22 cellular contexts compared by ENCODE assay signal in genomic region chr5:179427676-179428056, GRCh38.
"Had no signal": no experiment of that assay in that cellular context is flagged by ENCODE, and none has a peak within 500 bp of the region (broad histone marks: within the 10 kb centered on the region; RNA-seq: fewer than 3 reads in every experiment).

No MANE protein-coding gene starts in this region.

- H3K27me3 ChIP-seq: hepatocyte, neutrophil, right atrium auricular region, thyroid gland, uterus had no signal

- H3K9me3 ChIP-seq: neutrophil, right atrium auricular region, suprapubic skin, thyroid gland, uterus had no signal

- FAIRE-seq: endothelial cell of umbilical vein, islet of Langerhans had no signal

- DNase-seq: effector CD4-positive, alpha-beta T cell; endodermal cell; erythroblast; foreskin melanocyte; mesenchymal stem cell; midbrain; stimulated activated CD4-positive, alpha-beta T cell treated with anti-CD3 and anti-CD28 coated beads, Interleukin-4, amount 100 ng/mL, for 1 hour; stimulated activated CD8-positive, alpha-beta memory T cell treated with anti-CD3 and anti-CD28 coated beads, Interleukin-4, amount 100 ng/mL, for 48 hours; stimulated activated naive CD8-positive, alpha-beta T cell treated with anti-CD3 and anti-CD28 coated beads, Interleukin-15, Interleukin-2, amounts not matched to agents 100 U/mL and 50 U/mL, for 24 hours; thyroid gland; uterus had no signal

- H3K4me1 ChIP-seq: right atrium auricular region, suprapubic skin, thyroid gland, uterus had no signal

- H3K4me2 ChIP-seq: hepatocyte, smooth muscle cell had no signal

- H2AFZ ChIP-seq: hepatocyte had no signal

- H3K36me3 ChIP-seq: neutrophil, right atrium auricular region, suprapubic skin, thyroid gland, uterus had no signal

- H3K4me3 ChIP-seq: coronary artery, hepatocyte, lung, right atrium auricular region, smooth muscle cell, suprapubic skin, thyroid gland, uterus had no signal

- ATAC-seq: left lobe of liver; stimulated activated effector memory CD8-positive, alpha-beta T cell treated with anti-CD3 and anti-CD28 coated beads, Interleukin-12 subunit alpha, Interleukin-12 subunit beta, amount 100 ng/mL, for 72 hours; stimulated activated naive CD8-positive, alpha-beta T cell treated with anti-CD3 and anti-CD28 coated beads, Interleukin-15, Interleukin-2, amounts not matched to agents 100 U/mL and 50 U/mL, for 24 hours had no signal

- H3K27ac ChIP-seq: coronary artery, hepatocyte, neutrophil, right atrium auricular region, suprapubic skin, thyroid gland, uterus had no signal
